19 cellular contexts compared by ENCODE assay signal in genomic region chr13:58619396-58620113, GRCh38.
DNase-seq lines count a peak whose midpoint lies in the region; ATAC-seq and TF ChIP-seq lines count a peak whose summit lies in the region.
"Had no signal": no experiment of that assay in that cellular context is flagged by ENCODE, and none has a peak within 500 bp of the region (broad histone marks: within the 10 kb centered on the region; RNA-seq: fewer than 3 reads in every experiment).

No MANE protein-coding gene starts in this region.

- H3K4me1 ChIP-seq in H9 (ENCODE audit: insufficient read depth, low read length) (no peaks in the 10 kb centered on the region), esophagus muscularis mucosa (no peaks in the 10 kb centered on the region)
- H3K4me1 ChIP-seq: transverse colon had no signal

- TF ChIP-seq POLR2A in esophagus muscularis mucosa (IDR thresholded peaks at IDR 0.05; ENCODE audit: low read depth): no peak

- H4K91ac ChIP-seq in H9 (ENCODE audit: insufficient read length, low read depth, low read length): no peak overlapping the region

- H4K5ac ChIP-seq in H9 (ENCODE audit: insufficient read length, low read depth, low read length): no peak overlapping the region

- H2BK12ac ChIP-seq in H9 (ENCODE audit: insufficient read length, low read depth, low read length): no peak overlapping the region

- H3K27ac ChIP-seq in H9 (ENCODE audit: insufficient read length, low read depth, low read length) (no peak overlapping the region), esophagus muscularis mucosa (replicated peaks in 1 of 4) (no peak overlapping the region)
- H3K27ac ChIP-seq: brain microvascular endothelial cell, dorsolateral prefrontal cortex, transverse colon had no signal

- no peak overlapping the region for H2BK120ac ChIP-seq in H9 (ENCODE audit: low read depth, low read length, poor library complexity, severe bottlenecking)

- no peak overlapping the region for H3K4me3 ChIP-seq in esophagus muscularis mucosa
- H3K4me3 ChIP-seq: dorsolateral prefrontal cortex, transverse colon had no signal

- no peak overlapping the region for H3K56ac ChIP-seq in H9 (ENCODE audit: insufficient read length, low read depth, low read length)

- no peaks in the 10 kb centered on the region for H3K23me2 ChIP-seq in H9 (ENCODE audit: insufficient read length, low read depth, low read length, poor library complexity, severe bottlenecking)

- no peak overlapping the region for H2BK15ac ChIP-seq in H9 (ENCODE audit: low read depth, low read length)

- TF ChIP-seq CTCF in H9 (conservative IDR thresholded peaks at IDR 0.05): no peak
- no peak for TF ChIP-seq CTCF in progenitor cell of endocrine pancreas (IDR thresholded peaks at IDR 0.05; ENCODE audit: unreplicated experiment)
- no peak for TF ChIP-seq CTCF in esophagus muscularis mucosa (IDR thresholded peaks at IDR 0.05)

- WGBS in H9 (ENCODE audit: extremely low coverage, insufficient read length, low lambda C conversion rate): no CpG with 5 or more reads among the region's 5 CpGs
- 73% methylated on average over 5 of the region's 5 CpGs for WGBS in esophagus muscularis mucosa

- H3K27me3 Mint-ChIP-seq in H9 (ENCODE audit: low read depth) (no peaks in the 10 kb centered on the region), progenitor cell of endocrine pancreas (no peaks in the 10 kb centered on the region)
- H3K27me3 Mint-ChIP-seq: naive thymus-derived CD4-positive, alpha-beta T cell had no signal

- H3K14ac ChIP-seq in H9 (ENCODE audit: insufficient read depth, low read length): no peak overlapping the region

- intact Hi-C loops in esophagus muscularis mucosa (cut with DNase I): no loop called here

- H2BK20ac ChIP-seq in H9 (ENCODE audit: low read depth, low read length, poor library complexity, severe bottlenecking): no peak overlapping the region

- no peak overlapping the region for H3K4ac ChIP-seq in H9 (ENCODE audit: low read depth, low read length)

- H3K27ac Mint-ChIP-seq in H9 (peak overlapping the region; percentile 30 to 79 (median 65); a peak in 5 of 7 replicates), progenitor cell of endocrine pancreas (peak overlapping the region; percentile 25)
- H3K27ac Mint-ChIP-seq: CD14-positive monocyte; naive thymus-derived CD4-positive, alpha-beta T cell had no signal

- no peak overlapping the region for H3K4me2 ChIP-seq in H9 (ENCODE audit: insufficient read depth, insufficient read length, low read length)

- H3T11ph ChIP-seq in H9 (ENCODE audit: low read length): no peak overlapping the region

- no peak for TF ChIP-seq EP300 in esophagus muscularis mucosa (IDR thresholded peaks at IDR 0.05)

- DNase-seq in H9 (no peak), NCI-H1694 (lab: John Stamatoyannopoulos, UW) (peak; percentile 32), progenitor cell of endocrine pancreas (ENCODE audit: low spot score, unreplicated experiment) (no peak), amniotic stem cell (lab: John Stamatoyannopoulos, UW) (no peak), esophagus muscularis mucosa (ENCODE audit: extremely low spot score) (no peak), 8988T (no peak)
- DNase-seq: activated CD4-positive, CD25-positive, alpha-beta regulatory T cell; activated gamma-delta T cell; brain microvascular endothelial cell; dorsolateral prefrontal cortex; IMR-90; naive thymus-derived CD4-positive, alpha-beta T cell; NCI-H1930; right cardiac atrium; stimulated activated CD4-positive, alpha-beta T cell treated with anti-CD3 and anti-CD28 coated beads, Interleukin-4, amount 100 ng/mL, for 1 hour; transverse colon had no signal

- H3K9me3 Mint-ChIP-seq in H9 (no peaks in the 10 kb centered on the region), progenitor cell of endocrine pancreas (ENCODE audit: low read depth) (no peaks in the 10 kb centered on the region)

- no peak overlapping the region for H3K4me3 Mint-ChIP-seq in H9
- H3K4me3 Mint-ChIP-seq in progenitor cell of endocrine pancreas (ENCODE audit: low read depth): peak overlapping the region; percentile 2
- H3K4me3 Mint-ChIP-seq: CD14-positive monocyte; naive thymus-derived CD4-positive, alpha-beta T cell had no signal

- H3K23ac ChIP-seq in H9 (ENCODE audit: insufficient read length, low read depth, low read length): no peak overlapping the region

- no peak overlapping the region for H2AFZ ChIP-seq in H9 (ENCODE audit: low read length)

- H4K8ac ChIP-seq in H9 (replicated peaks; ENCODE audit: insufficient read length, low read depth, low read length): no peak overlapping the region

- no peak; the same call in 2 of the 3 replicates for ATAC-seq in SK-N-SH treated with all-trans-retinoic acid at 6 μM for 48 hours
- ATAC-seq: left lobe of liver; naive thymus-derived CD4-positive, alpha-beta T cell; right cardiac atrium had no signal

- no peaks in the 10 kb centered on the region for H3K79me1 ChIP-seq in H9 (ENCODE audit: insufficient read depth, low read depth, low read length, poor library complexity, severe bottlenecking)

- H4K20me1 ChIP-seq in H9 (ENCODE audit: control insufficient read depth, insufficient read depth, insufficient read length): no peaks in the 10 kb centered on the region

- H3K4me1 Mint-ChIP-seq in H9 (peaks cover 22 to 26% of the 10 kb centered on the region in 2 experiments), progenitor cell of endocrine pancreas (ENCODE audit: low read depth) (peaks cover 27% of the 10 kb centered on the region)
- H3K4me1 Mint-ChIP-seq: CD14-positive monocyte; naive thymus-derived CD4-positive, alpha-beta T cell had no signal

- H2BK5ac ChIP-seq in H9 (ENCODE audit: insufficient read length, low read length): no peak overlapping the region

- no peak overlapping the region for H2AK5ac ChIP-seq in H9 (ENCODE audit: insufficient read length, low read length)

- peaks cover 0 to 2% (median 0%) of the 10 kb centered on the region in 3 experiments; a peak in 2 of 7 replicates for H3K36me3 Mint-ChIP-seq in H9 (ENCODE audit: insufficient read depth in 1 of 3, low read depth in 3 of 3)
- H3K36me3 Mint-ChIP-seq in progenitor cell of endocrine pancreas (ENCODE audit: insufficient read depth): no peaks in the 10 kb centered on the region
- H3K36me3 Mint-ChIP-seq: CD14-positive monocyte; naive thymus-derived CD4-positive, alpha-beta T cell had no signal

- no peaks in the 10 kb centered on the region for H3K27me3 ChIP-seq in H9 (ENCODE audit: insufficient read depth, low read length)
- H3K27me3 ChIP-seq in esophagus muscularis mucosa: no peaks in the 10 kb centered on the region
- H3K27me3 ChIP-seq: brain microvascular endothelial cell, transverse colon had no signal

- H3K18ac ChIP-seq in H9 (ENCODE audit: insufficient read length, low read depth, low read length): no peak overlapping the region

- H3K9ac ChIP-seq in H9 (ENCODE audit: extremely low read depth, insufficient read length, low read length): no peak overlapping the region

- H3K9me3 ChIP-seq in H9 (ENCODE audit: control insufficient read depth, low read depth, low read length) (no peaks in the 10 kb centered on the region), esophagus muscularis mucosa (no peaks in the 10 kb centered on the region)
- H3K9me3 ChIP-seq: transverse colon had no signal

- H3K79me2 ChIP-seq in H9 (ENCODE audit: insufficient read depth, low read length): no peaks in the 10 kb centered on the region

- no peaks in the 10 kb centered on the region for H3K36me3 ChIP-seq in esophagus muscularis mucosa
- H3K36me3 ChIP-seq: brain microvascular endothelial cell, transverse colon had no signal

TF ChIP-seq in SK-N-SH treated with all-trans-retinoic acid at 6 μM for 48 hours, 23 proteins besides CTCF, POLR2A, EP300 and RAD21 (continues in another document):
- TF ChIP-seq POU6F1 (CRISPR knock-in tag; IDR thresholded peaks at IDR 0.05; ENCODE audit: borderline replicate concordance, low read depth) (no peak), BACH2 (CRISPR knock-in tag; IDR thresholded peaks at IDR 0.05; ENCODE audit: borderline replicate concordance) (no peak), ZFP30 (CRISPR knock-in tag; IDR thresholded peaks at IDR 0.05) (no peak), CSDC2 (CRISPR knock-in tag; IDR thresholded peaks at IDR 0.05) (no peak), PPARA (CRISPR knock-in tag; IDR thresholded peaks at IDR 0.05; ENCODE audit: borderline replicate concordance) (no peak), ZNF70 (CRISPR knock-in tag; IDR thresholded peaks at IDR 0.05) (0 out of 2 replicates have a peak, but pooled peaks have one; percentile 21), GLIS3 (CRISPR knock-in tag; IDR thresholded peaks at IDR 0.05) (no peak), ZC3H10 (CRISPR knock-in tag; IDR thresholded peaks at IDR 0.05) (no peak), TOX (CRISPR knock-in tag; IDR thresholded peaks at IDR 0.05; ENCODE audit: borderline replicate concordance) (no peak), ESRRG (CRISPR knock-in tag; IDR thresholded peaks at IDR 0.05) (no peak), ISL1 (CRISPR knock-in tag; IDR thresholded peaks at IDR 0.05) (peak; percentile 73), ZNF565 (CRISPR knock-in tag; conservative IDR thresholded peaks at IDR 0.05; ENCODE audit: low read depth) (no peak), ARNTL (CRISPR knock-in tag; IDR thresholded peaks at IDR 0.05; ENCODE audit: borderline replicate concordance, low read depth) (no peak), OSR1 (CRISPR knock-in tag; IDR thresholded peaks at IDR 0.05) (no peak), SNAI2 (CRISPR knock-in tag; IDR thresholded peaks at IDR 0.05) (no peak), TCF4 (CRISPR knock-in tag; IDR thresholded peaks at IDR 0.05; ENCODE audit: borderline replicate concordance) (peak; percentile 92)
